Comparison of ENCODE assay signal across 11 cellular contexts in genomic region chr20:25054995-25055629, GRCh38. TPM values are rescaled to one million over a fixed set of nuclear protein-coding genes. Genes with fewer than 3 reads are reported as not detected.
DNase-seq lines count a peak whose midpoint lies in the region; ATAC-seq and TF ChIP-seq lines count a peak whose summit lies in the region.
"Had no signal": no experiment of that assay in that cellular context is flagged by ENCODE, and none has a peak within 500 bp of the region (broad histone marks: within the 10 kb centered on the region; RNA-seq: fewer than 3 reads in every experiment).

No MANE protein-coding gene starts in this region.

- H3K79me2 ChIP-seq in PC-3 (ENCODE audit: low read length), result no peaks in the 10 kb centered on the region

- no peak overlapping the region for H2AFZ ChIP-seq in PC-3 (ENCODE audit: low read length)

- H3K27me3 ChIP-seq in PC-3 (ENCODE audit: low read length) (no peaks in the 10 kb centered on the region), sigmoid colon (no peaks in the 10 kb centered on the region)

- no peak overlapping the region for H3K4me2 ChIP-seq in PC-3 (ENCODE audit: low read length)

- H3K27ac ChIP-seq in PC-3 (ENCODE audit: low read length), result no peak overlapping the region
- H3K27ac ChIP-seq in sigmoid colon, result peak overlapping the region; percentile 93 to 97 (median 94)

- H3K9me3 ChIP-seq in PC-3 (ENCODE audit: low read length) (no peaks in the 10 kb centered on the region), sigmoid colon (no peaks in the 10 kb centered on the region)

- H3K36me3 ChIP-seq in PC-3 (ENCODE audit: low read depth, low read length) (no peaks in the 10 kb centered on the region), sigmoid colon (no peaks in the 10 kb centered on the region)

- no peak overlapping the region for H3K9ac ChIP-seq in PC-3 (ENCODE audit: low read length)

- DNase-seq in Daoy (ENCODE audit: low read depth) (peak; percentile 28), PC-3 (peak; percentile 53), fibroblast of mammary gland (ENCODE audit: low read depth) (peak; percentile 58), sigmoid colon (peak; percentile 62), iPS-NIHi7 (ENCODE audit: extremely low spot score) (no peak)
- DNase-seq: activated CD8-positive, alpha-beta memory T cell treated with anti-CD3 and anti-CD28 coated beads, Interleukin-2, amount 10 ng/mL, durations not matched to agents 7 days and 5 days; endodermal cell; NCI-H748 treated with DMSO at 0.1 percent for 48 hours had no signal

- TF ChIP-seq CTCF in PC-3 (conservative IDR thresholded peaks at IDR 0.05; ENCODE audit: low read depth, low read length), result no peak
- no peak for TF ChIP-seq CTCF in fibroblast of mammary gland (conservative IDR thresholded peaks at IDR 0.05; ENCODE audit: control insufficient read depth, insufficient read depth, low read depth, low read length)
- no peak for TF ChIP-seq CTCF in sigmoid colon (IDR thresholded peaks at IDR 0.05)

- H3K4me3 ChIP-seq in PC-3 (ENCODE audit: low read length) (no peak overlapping the region), fibroblast of mammary gland (ENCODE audit: control insufficient read depth, low read depth, low read length) (no peak overlapping the region), sigmoid colon (no peak overlapping the region)

- TSS peak; percentile 22 for BruUV-seq in PC-3 (replicated peaks; lab: Mats Ljungman, UMichigan)

- TF ChIP-seq EP300 in sigmoid colon (IDR thresholded peaks at IDR 0.05), result no peak

- H4K20me1 ChIP-seq in PC-3 (ENCODE audit: low read length), result no peaks in the 10 kb centered on the region

- ATAC-seq in PC-3 (no peak), HG02970 (IDR thresholded peaks at IDR 0.05; ENCODE audit: low FRiP score, unreplicated experiment) (no peak), GM18909 (IDR thresholded peaks at IDR 0.05; ENCODE audit: poor library complexity, unreplicated experiment) (no peak), GM19397 (IDR thresholded peaks at IDR 0.05; ENCODE audit: unreplicated experiment) (no peak)
- ATAC-seq: activated CD8-positive, alpha-beta memory T cell treated with anti-CD3 and anti-CD28 coated beads, Interleukin-2, amount 10 ng/mL, durations not matched to agents 7 days and 5 days had no signal

- H3K9me2 ChIP-seq in PC-3 (replicated peaks; ENCODE audit: low read length), result no peaks in the 10 kb centered on the region

- CTCF ChIA-PET in PC-3 (lab: Charles Lee), result no interaction called here

- intact Hi-C loops in PC-3 (cut with micrococcal nuclease) (no loop called here), sigmoid colon (cut with DNase I) (loop anchor here (2.0 to 10.0 kb wide), 3 partner anchors 14 to 1700 kb away; partner anchors contain the start of genes NXT1 and PYGB)

- POLR2A ChIA-PET in PC-3 (lab: Charles Lee; ENCODE audit: unreplicated experiment), result no interaction called here

- no peak for TF ChIP-seq POLR2A in sigmoid colon (IDR thresholded peaks at IDR 0.05)

- WGBS in sigmoid colon, 2 donors, result 69 to 72% methylated on average over 10 of the region's 10 CpGs

- H3K4me1 ChIP-seq in PC-3 (ENCODE audit: insufficient read depth, low read length) (peaks cover 21% of the 10 kb centered on the region), sigmoid colon (peaks cover 2 to 86% (median 82%) of the 10 kb centered on the region in 4 donors)

- H3F3A ChIP-seq in PC-3 (ENCODE audit: low read length, unreplicated experiment), result no peaks in the 10 kb centered on the region

RNA-seq across cellular contexts. Expression of gene ACSS1, which starts 2.8 kb away (rescaled TPM):
- 0.51 and 0.86 TPM in 2 replicates for total RNA-seq in Daoy (2014; rRNA removed; shearing (Covaris generic))
- total RNA-seq in PC-3 (2014; rRNA removed) (2.3 and 2.4 TPM in 2 replicates), sigmoid colon (10 to 100 TPM; 27.1 to 41.0 (median 30.5) TPM)
- polyA plus RNA-seq in sigmoid colon, result 10 to 100 TPM; 20.1 to 24.7 (median 21.0) TPM

RNA-seq across cellular contexts. Expression of gene VSX1, which starts 26.8 kb away (rescaled TPM):
- total RNA-seq in Daoy (2014; rRNA removed; shearing (Covaris generic)), result not detected in 2 replicates
- total RNA-seq in PC-3 (2014; rRNA removed) (not detected in 2 replicates), sigmoid colon (not detected)
- polyA plus RNA-seq in sigmoid colon, result under 1 TPM in 1 of 3 donors, not detected in 2; 0.03 TPM
- total RNA-seq: activated CD8-positive, alpha-beta memory T cell treated with anti-CD3 and anti-CD28 coated beads, Interleukin-2, amount 10 ng/mL, durations not matched to agents 7 days and 5 days; endodermal cell had no signal
